Comparison of ENCODE assay signal across 10 cellular contexts in the genomic region with DNA sequence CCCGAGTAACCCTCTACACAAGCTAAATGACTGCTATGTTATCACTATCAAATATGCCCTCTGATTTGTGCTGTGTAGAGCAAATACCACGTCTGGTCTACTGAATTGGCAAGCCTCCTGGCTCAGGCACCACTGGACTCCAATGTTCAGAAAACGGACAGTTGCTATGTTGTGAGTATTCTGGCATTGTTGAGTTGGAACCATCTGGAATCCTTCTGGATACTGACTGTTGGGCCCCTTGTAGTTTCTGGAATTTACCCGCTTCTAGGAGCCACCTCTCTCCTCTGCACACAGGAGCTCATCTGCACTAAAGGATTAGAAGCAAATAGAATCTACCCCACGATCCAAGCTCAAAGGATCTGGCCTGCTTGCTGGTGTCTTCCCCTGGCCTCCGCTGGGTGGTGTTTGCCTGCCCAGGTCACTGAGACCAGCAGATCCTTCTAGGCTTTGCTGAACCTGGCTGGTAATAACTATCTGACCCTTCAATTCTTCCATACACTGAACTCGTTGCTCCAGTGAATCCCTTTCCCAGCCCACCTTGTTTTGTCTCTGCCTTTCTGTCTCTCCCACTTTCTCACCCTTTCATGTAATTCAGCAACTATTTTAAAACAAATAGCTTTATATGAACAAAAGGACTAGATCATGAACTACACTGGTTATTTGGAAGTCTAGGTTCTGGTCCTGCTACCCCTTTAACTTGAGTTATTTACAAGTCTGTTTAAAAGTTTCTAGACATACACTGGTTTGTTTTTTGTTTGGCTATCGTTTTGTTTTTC. TPM values are rescaled to one million over a fixed set of nuclear protein-coding genes. Genes with fewer than 3 reads are reported as not detected.
A peak's percentile ranks its signal among the peaks of the same experiment; 100 is the strongest.
DNase-seq lines count a peak whose midpoint lies in the region; ATAC-seq, FAIRE-seq and TF ChIP-seq lines count a peak whose summit lies in the region.
"Had no signal": no experiment of that assay in that cellular context is flagged by ENCODE, and none has a peak within 500 bp of the region (broad histone marks: within the 10 kb centered on the region; RNA-seq: fewer than 3 reads in every experiment).

No MANE protein-coding gene starts in this region.

- no peak overlapping the region for H3K4me3 ChIP-seq in bronchial epithelial cell (ENCODE audit: low read depth, low read length)

- H3K27me3 ChIP-seq in bronchial epithelial cell (ENCODE audit: control insufficient read depth, insufficient read depth, low read length), result no peaks in the 10 kb centered on the region

- peaks cover 47% of the 10 kb centered on the region for H3K4me1 Mint-ChIP-seq in mesothelial cell of epicardium

- no peaks in the 10 kb centered on the region for H3K36me3 ChIP-seq in bronchial epithelial cell (ENCODE audit: control insufficient read depth, insufficient read depth, low read length)

- H3K27me3 Mint-ChIP-seq in mesothelial cell of epicardium (ENCODE audit: low read depth), result no peaks in the 10 kb centered on the region

- peak; percentile 24 for ATAC-seq in GM21390 (IDR thresholded peaks at IDR 0.05; ENCODE audit: unreplicated experiment)
- ATAC-seq in activated CD4-positive, CD25-positive, alpha-beta regulatory T cell treated with anti-CD3 and anti-CD28 coated beads, Interleukin-2, amount 50 U/mL, for 24 hours, result no peak

- peak; percentile 9 for TF ChIP-seq CTCF in bronchial epithelial cell (IDR thresholded peaks at IDR 0.05; ENCODE audit: insufficient read depth, low read length, severe bottlenecking)
- no peak for TF ChIP-seq CTCF in mesothelial cell of epicardium (IDR thresholded peaks at IDR 0.05; ENCODE audit: unreplicated experiment)

- DNase-seq in AG08395 (ENCODE audit: low spot score) (peak; percentile 67), bronchial epithelial cell (ENCODE audit: low read depth) (no peak), mesothelial cell of epicardium (ENCODE audit: low spot score in 2 of 2, unreplicated experiment in 2 of 2) (no peak), HTR-8/SVneo (ENCODE audit: insufficient read length, low spot score) (no peak), CD1c-positive myeloid dendritic cell (ENCODE audit: extremely low spot score) (no peak)
- no peak for DNase-seq in activated CD8-positive, alpha-beta memory T cell treated with anti-CD3 and anti-CD28 coated beads for 24 hours
- DNase-seq: T1000 had no signal

- peak overlapping the region; percentile 87 for H3K4me3 Mint-ChIP-seq in mesothelial cell of epicardium

- peaks cover 10% of the 10 kb centered on the region for H3K9me3 Mint-ChIP-seq in mesothelial cell of epicardium

- H3K36me3 Mint-ChIP-seq in mesothelial cell of epicardium, result peaks cover 19% of the 10 kb centered on the region

- FAIRE-seq in bronchial epithelial cell (lab: Jason Lieb, UNC) (no peak), HTR-8/SVneo (lab: Jason Lieb, UNC) (no peak)
- FAIRE-seq: G401.6 had no signal

- peak overlapping the region; percentile 93 for H3K27ac Mint-ChIP-seq in mesothelial cell of epicardium

RNA-seq across cellular contexts. Expression of a gene that starts 2.1 kb away (rescaled TPM):
- total RNA-seq in bronchial epithelial cell (0.38 TPM in 1 of 2 replicates, not detected in the other), mesothelial cell of epicardium (23.3 to 25.7 TPM (median 25.0 TPM) in 3 replicates)

RNA-seq across cellular contexts. Expression of a gene that starts 30.5 kb away (rescaled TPM):
- total RNA-seq in bronchial epithelial cell (not detected in 2 replicates), mesothelial cell of epicardium (6.9 to 7.5 TPM (median 7.2 TPM) in 3 replicates)

Comparison
In these comparisons a context has a peak if more than half of its experiments do, and no peak if none do; other contexts are left out.
1. RNA of a gene that starts 2.1 kb away (total RNA-seq): 23.3 to 25.7 TPM in mesothelial cell of epicardium; 0.38 TPM in bronchial epithelial cell; every median in the first group is over 10 times any median in the second.